In the genomic region with DNA sequence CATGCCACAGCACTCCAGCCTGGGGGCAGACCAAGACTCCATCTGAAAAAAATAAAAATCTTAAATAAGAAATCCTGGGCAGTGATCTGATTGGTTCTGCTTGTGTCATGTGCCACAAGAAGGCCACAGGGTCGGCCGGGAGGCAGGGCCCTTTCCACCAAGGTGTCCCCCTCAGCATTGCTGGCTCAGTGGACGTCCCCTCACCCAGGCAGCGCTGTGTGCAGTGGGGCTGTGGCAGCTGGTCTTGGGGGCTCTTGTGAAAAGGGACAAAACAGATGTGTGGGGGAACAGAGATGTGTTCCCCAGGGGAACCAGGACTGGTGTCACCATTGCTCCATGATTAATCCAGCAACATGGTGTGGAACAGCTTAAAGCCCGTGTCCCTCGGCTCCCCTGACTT, we compare ENCODE assay signal across 16 cellular contexts.
DNase-seq lines count a peak whose midpoint lies in the region; ATAC-seq, FAIRE-seq and TF ChIP-seq lines count a peak whose summit lies in the region.
"Had no signal": no experiment of that assay in that cellular context is flagged by ENCODE, and none has a peak within 500 bp of the region (broad histone marks: within the 10 kb centered on the region; RNA-seq: fewer than 3 reads in every experiment).

No MANE protein-coding gene starts in this region.

- peaks cover 24% of the 10 kb centered on the region for H3K4me1 Mint-ChIP-seq in osteocyte (ENCODE audit: unreplicated experiment)
- H3K4me1 Mint-ChIP-seq: CD14-positive monocyte had no signal

- no peak for FAIRE-seq in K562 (lab: Jason Lieb, UNC)
- FAIRE-seq: GM12892 had no signal

- no peak for TF ChIP-seq POLR2A in K562 (conservative IDR thresholded peaks at IDR 0.05)

- no peaks in the 10 kb centered on the region for H3K9me3 Mint-ChIP-seq in osteocyte (ENCODE audit: unreplicated experiment)
- H3K9me3 Mint-ChIP-seq: CD8-positive, alpha-beta T cell; H9 had no signal

- peaks cover 17 to 44% of the 10 kb centered on the region in 2 experiments for H3K27me3 ChIP-seq in K562 (ENCODE audit: control insufficient read depth in 2 of 2, insufficient read depth in 2 of 2, low read length in 2 of 2)

- no peak overlapping the region for H3K4me2 ChIP-seq in K562 (ENCODE audit: insufficient read depth, low read length)

- H3K4me1 ChIP-seq in K562 (replicated peaks in 1 of 2; ENCODE audit: control insufficient read depth in 2 of 2, insufficient read depth in 2 of 2, low read length in 2 of 2): peaks cover 0 to 16% of the 10 kb centered on the region in 2 experiments; a peak in 2 of 5 replicates

- no peaks in the 10 kb centered on the region for H3K9me3 ChIP-seq in K562 (replicated peaks; ENCODE audit: control insufficient read depth, insufficient read depth, low read depth, low read length)

- no peak overlapping the region for H3K4me3 ChIP-seq in K562

- POLR2A ChIA-PET in K562 (lab: Yijun Ruan, JAX): interaction anchor here (0.6 to 1.4 kb wide), 2 partner anchors 11 to 17 kb away, joined by 3 to 4 read pairs; no protein-coding TSS in a partner anchor

- BruUV-seq in K562 (replicated peaks; lab: Mats Ljungman, UMichigan): no TSS peak

- no peak overlapping the region for H3K27ac Mint-ChIP-seq in osteocyte (ENCODE audit: unreplicated experiment)
- H3K27ac Mint-ChIP-seq: CD14-positive monocyte; CD8-positive, alpha-beta T cell; H9 had no signal

- 0% methylated on average over 6 of the region's 6 CpGs for WGBS in K562 (ENCODE audit: insufficient coverage, low coverage, missing lambda C conversion rate)

- H3K36me3 ChIP-seq in K562 (ENCODE audit: control insufficient read depth, insufficient read depth, low read length): no peaks in the 10 kb centered on the region

- H4K20me1 ChIP-seq in K562 (replicated peaks; ENCODE audit: control insufficient read depth, insufficient read depth, low read length): no peaks in the 10 kb centered on the region

- H2AFZ ChIP-seq in K562 (ENCODE audit: low read depth, low read length): no peak overlapping the region

- H3K9ac ChIP-seq in K562 (ENCODE audit: insufficient read depth in 1 of 2, low read depth in 2 of 2, low read length in 2 of 2): no peak overlapping the region; a peak in 1 of 4 replicates

- H3K36me3 Mint-ChIP-seq in osteocyte (ENCODE audit: unreplicated experiment): no peaks in the 10 kb centered on the region
- H3K36me3 Mint-ChIP-seq: CD14-positive monocyte; CD8-positive, alpha-beta T cell had no signal

- peak; percentile 61 for DNase-seq in activated effector memory CD4-positive, alpha-beta T cell treated with anti-CD3 and anti-CD28 coated beads, Interleukin-2, amount 50 U/mL, for 16 hours
- DNase-seq in activated effector memory CD4-positive, alpha-beta T cell treated with Interleukin-2 at 50 U/mL for 16 hours: no peak
- DNase-seq in K562 (ENCODE audit: extremely low read depth in 1 of 4, low spot score in 3 of 4) (no peak), left lobe of liver (ENCODE audit: low spot score) (peak; percentile 31), osteocyte (ENCODE audit: extremely low spot score, unreplicated experiment) (peak; percentile 72), SK-N-DZ (ENCODE audit: low spot score) (no peak), NCI-H345 (lab: John Stamatoyannopoulos, UW) (no peak)
- DNase-seq: COR-L47, DND-41, GDM1, H9 had no signal

- H3K79me2 ChIP-seq in K562 (ENCODE audit: control insufficient read depth, insufficient read depth, low read length): no peaks in the 10 kb centered on the region

- CTCF ChIA-PET in K562 (lab: Yijun Ruan, JAX; ENCODE audit: low intra/inter-chr PET ratio): no interaction called here

- no peak for TF ChIP-seq RAD21 in K562 (CRISPR knock-in tag; conservative IDR thresholded peaks at IDR 0.05 in 1 of 2, IDR thresholded peaks at IDR 0.05 in 1 of 2)

- TF ChIP-seq EP300 in K562 (IDR thresholded peaks at IDR 0.05; ENCODE audit: low read length): no peak

- intact Hi-C loops in K562 (cut with micrococcal nuclease): no loop called here

- H3K9me1 ChIP-seq in K562 (ENCODE audit: control insufficient read depth, insufficient read depth, low read length): no peaks in the 10 kb centered on the region

- no peaks in the 10 kb centered on the region for H3K27me3 Mint-ChIP-seq in osteocyte (ENCODE audit: unreplicated experiment)

- no peak overlapping the region for H3K4me3 Mint-ChIP-seq in osteocyte (ENCODE audit: unreplicated experiment)
- H3K4me3 Mint-ChIP-seq: CD14-positive monocyte; CD8-positive, alpha-beta T cell; H9 had no signal

- ATAC-seq in K562: no peak; the same call in 2 of the 3 replicates
- ATAC-seq in left lobe of liver: no peak
- no peak for ATAC-seq in HG02588 (IDR thresholded peaks at IDR 0.05; ENCODE audit: unreplicated experiment)
- ATAC-seq: CD8-positive, alpha-beta T cell had no signal

- in situ Hi-C loops in K562 (cut with MboI): no loop called here

- no peak overlapping the region for H3K27ac ChIP-seq in K562 (ENCODE audit: extremely low read depth, low read depth, low read length)
- H3K27ac ChIP-seq: 22Rv1 had no signal

- no peak for TF ChIP-seq CTCF in K562 (IDR thresholded peaks at IDR 0.05 in 2 of 3, conservative IDR thresholded peaks at IDR 0.05 in 1 of 3; ENCODE audit: insufficient read depth in 2 of 3, low read depth in 1 of 3, low read length in 3 of 3)
- TF ChIP-seq CTCF in osteocyte (IDR thresholded peaks at IDR 0.05): no peak

TF ChIP-seq in K562, 482 proteins besides CTCF, POLR2A, EP300 and RAD21:
- TF ChIP-seq, protein P1, sequence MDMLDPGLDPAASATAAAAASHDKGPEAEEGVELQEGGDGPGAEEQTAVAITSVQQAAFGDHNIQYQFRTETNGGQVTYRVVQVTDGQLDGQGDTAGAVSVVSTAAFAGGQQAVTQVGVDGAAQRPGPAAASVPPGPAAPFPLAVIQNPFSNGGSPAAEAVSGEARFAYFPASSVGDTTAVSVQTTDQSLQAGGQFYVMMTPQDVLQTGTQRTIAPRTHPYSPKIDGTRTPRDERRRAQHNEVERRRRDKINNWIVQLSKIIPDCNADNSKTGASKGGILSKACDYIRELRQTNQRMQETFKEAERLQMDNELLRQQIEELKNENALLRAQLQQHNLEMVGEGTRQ (CRISPR knock-in tag; IDR thresholded peaks at IDR 0.05): peak; percentile 19; the same call in 1 of the 2 replicates
- TF ChIP-seq, protein P2, sequence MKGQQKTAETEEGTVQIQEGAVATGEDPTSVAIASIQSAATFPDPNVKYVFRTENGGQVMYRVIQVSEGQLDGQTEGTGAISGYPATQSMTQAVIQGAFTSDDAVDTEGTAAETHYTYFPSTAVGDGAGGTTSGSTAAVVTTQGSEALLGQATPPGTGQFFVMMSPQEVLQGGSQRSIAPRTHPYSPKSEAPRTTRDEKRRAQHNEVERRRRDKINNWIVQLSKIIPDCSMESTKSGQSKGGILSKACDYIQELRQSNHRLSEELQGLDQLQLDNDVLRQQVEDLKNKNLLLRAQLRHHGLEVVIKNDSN (CRISPR knock-in tag; IDR thresholded peaks at IDR 0.05): peak; percentile 47; the same call in 1 of the 2 replicates
- TF ChIP-seq NFYB (IDR thresholded peaks at IDR 0.05; ENCODE audit: extremely low read depth, insufficient read length): no peak

Comparison
In these comparisons a context has a peak if more than half of its experiments do, and no peak if none do; other contexts are left out.
1. DNase-seq: peak in activated effector memory CD4-positive, alpha-beta T cell treated with anti-CD3 and anti-CD28 coated beads, Interleukin-2, amount 50 U/mL, for 16 hours (single experiment), left lobe of liver (single experiment) and osteocyte (single experiment); none in activated effector memory CD4-positive, alpha-beta T cell treated with Interleukin-2 at 50 U/mL for 16 hours (single experiment), K562 (0 of 4), SK-N-DZ (single experiment) and NCI-H345 (single experiment).